ENCODE assay signal across 29 cellular contexts in the genomic region with DNA sequence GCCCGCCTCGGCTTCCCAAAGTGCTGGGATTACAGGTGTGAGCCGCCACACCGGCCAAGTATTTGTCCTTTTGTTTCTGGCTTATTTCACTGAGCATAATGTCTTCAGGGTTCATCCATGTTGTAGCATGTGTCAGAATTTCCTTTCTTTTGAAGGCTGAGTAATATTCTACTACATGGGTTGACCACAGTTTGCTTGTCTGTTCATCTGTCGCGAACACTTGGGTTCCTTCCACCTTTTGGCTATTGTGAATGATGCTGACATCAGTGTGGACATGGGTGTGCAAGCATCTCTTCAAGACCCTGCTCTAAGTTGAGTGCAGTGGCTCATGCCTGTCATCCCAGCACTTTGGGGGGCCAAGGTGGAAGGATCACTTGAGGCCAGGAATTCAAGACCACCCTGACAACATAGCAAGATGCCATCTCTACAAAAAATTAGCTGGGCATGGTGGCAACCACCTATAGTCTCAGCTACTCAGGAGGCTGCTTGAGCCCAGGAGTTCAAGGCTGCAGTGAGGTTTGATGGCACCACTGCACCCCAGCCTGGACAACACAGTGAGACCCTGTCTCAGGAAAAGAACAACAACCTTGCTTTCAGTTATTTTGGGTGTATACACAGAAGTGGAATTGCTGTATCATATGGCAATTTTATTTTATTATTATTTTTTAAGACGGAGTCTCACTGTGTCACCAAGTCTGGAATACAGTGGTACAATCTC. TPM values are rescaled to one million over a fixed set of nuclear protein-coding genes. Genes with fewer than 3 reads are reported as not detected.
"Had no signal": no experiment of that assay in that cellular context is flagged by ENCODE, and none has a peak within 500 bp of the region (broad histone marks: within the 10 kb centered on the region; RNA-seq: fewer than 3 reads in every experiment).

No MANE protein-coding gene starts in this region.

- H3K4me3 Mint-ChIP-seq: activated CD4-positive, alpha-beta T cell treated with anti-CD3 and anti-CD28 coated beads, Interleukin-2, amount 10 ng/mL, durations not matched to agents 7 days and 5 days; central memory CD8-positive, alpha-beta T cell; neural crest cell; stimulated activated memory B cell treated with anti-CD40 and anti-IgM and Interleukin-4, amounts not matched to agents 10 μg/mL and 1 μg/mL and 100 μg/mL, for 72 hours; type B pancreatic cell; WTC11 had no signal

- ATAC-seq: esophagus mucosa, left lobe of liver, lower lobe of right lung, mucosa of descending colon, sciatic nerve, WTC11 had no signal

- H3K27ac Mint-ChIP-seq: activated CD4-positive, alpha-beta T cell treated with anti-CD3 and anti-CD28 coated beads, Interleukin-2, amount 10 ng/mL, durations not matched to agents 7 days and 5 days; stimulated activated memory B cell treated with anti-CD40 and anti-IgM and Interleukin-4, amounts not matched to agents 10 μg/mL and 1 μg/mL and 100 μg/mL, for 72 hours; type B pancreatic cell; WTC11 had no signal

- H3K9me3 Mint-ChIP-seq: activated CD4-positive, alpha-beta T cell treated with anti-CD3 and anti-CD28 coated beads, Interleukin-2, amount 10 ng/mL, durations not matched to agents 7 days and 5 days; central memory CD8-positive, alpha-beta T cell; neural crest cell; stimulated activated memory B cell treated with anti-CD40 and anti-IgM and Interleukin-4, amounts not matched to agents 10 μg/mL and 1 μg/mL and 100 μg/mL, for 72 hours; type B pancreatic cell; WTC11 had no signal

- H3K27me3 Mint-ChIP-seq: activated CD4-positive, alpha-beta T cell treated with anti-CD3 and anti-CD28 coated beads, Interleukin-2, amount 10 ng/mL, durations not matched to agents 7 days and 5 days; central memory CD8-positive, alpha-beta T cell; stimulated activated memory B cell treated with anti-CD40 and anti-IgM and Interleukin-4, amounts not matched to agents 10 μg/mL and 1 μg/mL and 100 μg/mL, for 72 hours; type B pancreatic cell had no signal

- H3K36me3 Mint-ChIP-seq: WTC11 had no signal

- FAIRE-seq: colon, endothelial cell of umbilical vein, small intestine had no signal

- DNase-seq: activated CD4-positive, alpha-beta T cell treated with anti-CD3 and anti-CD28 coated beads, Interleukin-2, amount 10 ng/mL, durations not matched to agents 7 days and 5 days; activated naive CD4-positive, alpha-beta T cell treated with Interleukin-2 at 50 U/mL for 16 hours; activated T-cell treated with anti-CD3 and anti-CD28 coated beads for 4 hours; brain microvascular endothelial cell; effector memory CD4-positive, alpha-beta T cell; foreskin melanocyte; lower lobe of right lung; mesendoderm; small intestine; stimulated activated CD4-positive, alpha-beta T cell treated with anti-CD3 and anti-CD28 coated beads, Interleukin-2, amount 100 ng/mL, for 24 hours; T1000 had no signal

RNA-seq across cellular contexts. Expression of a gene that starts 55.8 kb away (rescaled TPM):
- total RNA-seq: activated CD4-positive, alpha-beta T cell treated with anti-CD3 and anti-CD28 coated beads, Interleukin-2, amount 10 ng/mL, durations not matched to agents 7 days and 5 days; ascending aorta; dermis microvascular lymphatic vessel endothelial cell; endothelial cell of umbilical vein; esophagus mucosa; kidney epithelial cell; left lobe of liver; lower lobe of right lung; mucosa of descending colon; neural crest cell; omental fat pad; sciatic nerve; SK-MEL-5; T-helper 1 cell treated with Interleukin-12 subunit alpha and Interleukin-12 subunit beta and Interleukin-4 antibody, amounts not matched to agents 30 ng/mL and 1 ng/mL, for 36 hours; thoracic aorta; WTC11 had no signal
- polyA plus RNA-seq: endothelial cell of umbilical vein, small intestine had no signal
